Comparison of ENCODE assay signal across 9 cellular contexts in the genomic region with DNA sequence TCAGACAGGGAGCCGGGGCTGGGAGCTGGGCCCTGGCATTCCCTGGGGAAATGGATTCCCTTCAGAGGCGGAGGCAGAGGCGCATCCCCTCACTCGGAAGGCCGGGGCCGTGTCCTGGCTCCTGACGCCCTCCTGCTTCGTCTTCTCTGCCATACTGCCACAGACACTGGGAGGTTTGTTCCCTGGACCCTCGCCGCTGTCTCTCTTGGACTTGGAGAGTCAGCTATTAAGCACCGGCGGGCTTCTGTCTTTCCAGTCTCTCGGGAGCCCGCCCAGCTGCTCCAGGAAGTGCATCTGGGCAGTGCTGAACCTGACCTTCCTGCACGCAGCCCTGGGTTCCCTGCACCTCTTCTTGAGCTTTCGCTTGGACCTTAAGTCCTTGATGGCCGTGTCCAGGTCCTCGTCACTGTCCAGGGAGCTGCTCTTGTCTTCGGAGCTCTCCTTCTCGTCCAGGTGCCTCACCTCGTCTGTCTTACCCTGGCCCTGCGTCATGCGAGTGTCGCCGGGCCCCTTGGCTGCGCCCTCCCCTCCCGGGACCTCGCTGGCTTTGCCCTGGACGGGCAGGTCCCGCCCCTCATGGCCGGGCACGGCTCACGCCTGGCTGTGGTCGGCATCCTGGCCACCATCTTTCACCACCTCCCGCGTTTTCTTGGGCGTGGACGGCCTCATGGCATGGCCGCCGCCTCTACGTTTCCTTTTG. TPM values are rescaled to one million over a fixed set of nuclear protein-coding genes. Genes with fewer than 3 reads are reported as not detected.
DNase-seq lines count a peak whose midpoint lies in the region; ATAC-seq and TF ChIP-seq lines count a peak whose summit lies in the region.
"Had no signal": no experiment of that assay in that cellular context is flagged by ENCODE, and none has a peak within 500 bp of the region (broad histone marks: within the 10 kb centered on the region; RNA-seq: fewer than 3 reads in every experiment).

No MANE protein-coding gene starts in this region.

- CTCF ChIA-PET in CD8-positive, alpha-beta T cell (lab: Charles Lee): interaction anchor here (1.5 kb wide), 1 partner anchor 16 kb away, joined by 5 read pairs; no protein-coding TSS in a partner anchor

- no peak overlapping the region for H3K27ac Mint-ChIP-seq in CD8-positive, alpha-beta T cell
- peak overlapping the region; percentile 59 for H3K27ac Mint-ChIP-seq in activated T-helper 17 cell treated with anti-CD3 and anti-CD28 coated beads, Interleukin-2, amount 50 U/mL, for 72 hours

- 73% methylated on average over 41 of the region's 41 CpGs for WGBS in right cardiac atrium

- H3K27ac ChIP-seq in CD8-positive, alpha-beta T cell (ENCODE audit: low read depth, low read length): no peak overlapping the region
- H3K27ac ChIP-seq in right cardiac atrium (ENCODE audit: low read length): no peak overlapping the region
- H3K27ac ChIP-seq in gastrocnemius medialis: peak overlapping the region; percentile 13 to 62 (median 40)
- H3K27ac ChIP-seq in dorsolateral prefrontal cortex: peak overlapping the region in 1 of 59 donors; percentile 21

- H3K27me3 ChIP-seq in CD8-positive, alpha-beta T cell (ENCODE audit: insufficient read depth, low read length): no peaks in the 10 kb centered on the region
- H3K27me3 ChIP-seq in right cardiac atrium (ENCODE audit: control insufficient read depth, insufficient read depth) (no peaks in the 10 kb centered on the region), gastrocnemius medialis (no peaks in the 10 kb centered on the region), dorsolateral prefrontal cortex (no peaks in the 10 kb centered on the region)

- ATAC-seq in CD8-positive, alpha-beta T cell: no peak
- ATAC-seq in activated T-helper 17 cell treated with anti-CD3 and anti-CD28 coated beads, Interleukin-2, amount 50 U/mL, for 72 hours (replicated peaks): peak; percentile 25
- peak; percentile 40 to 53 for ATAC-seq in right cardiac atrium
- ATAC-seq in gastrocnemius medialis: peak in 1 of 2 donors; percentile 33
- ATAC-seq in GM21786 (IDR thresholded peaks at IDR 0.05; ENCODE audit: unreplicated experiment): no peak

- no peaks in the 10 kb centered on the region for H3K9me3 ChIP-seq in CD8-positive, alpha-beta T cell (ENCODE audit: low read length)
- H3K9me3 ChIP-seq in right cardiac atrium (ENCODE audit: control insufficient read depth, low read length) (no peaks in the 10 kb centered on the region), gastrocnemius medialis (peaks cover 0 to 12% (median 0%) of the 10 kb centered on the region in 3 donors)

- H3K4me1 ChIP-seq in CD8-positive, alpha-beta T cell (ENCODE audit: insufficient read depth, low read length): peaks cover 6% of the 10 kb centered on the region
- H3K4me1 ChIP-seq in right cardiac atrium (ENCODE audit: control insufficient read depth, insufficient read depth, low read length): no peaks in the 10 kb centered on the region
- no peaks in the 10 kb centered on the region for H3K4me1 ChIP-seq in gastrocnemius medialis

- no peaks in the 10 kb centered on the region for H3K36me3 ChIP-seq in CD8-positive, alpha-beta T cell (ENCODE audit: insufficient read depth, low read length)
- H3K36me3 ChIP-seq in gastrocnemius medialis: peaks cover 0 to 5% of the 10 kb centered on the region in 2 donors

- peak in 2 of 7 experiments; percentile 9 to 18 for DNase-seq in CD8-positive, alpha-beta T cell
- DNase-seq in right cardiac atrium: peak; percentile 37 to 66 (median 56)
- no peak for DNase-seq in gastrocnemius medialis
- no peak for DNase-seq in NK-92 (lab: John Stamatoyannopoulos, UW; ENCODE audit: unreplicated experiment)
- no peak for DNase-seq in NCI-H1092 treated with DMSO at 0.1 percent for 48 hours (lab: John Stamatoyannopoulos, UW)
- DNase-seq in dorsolateral prefrontal cortex: no peak
- DNase-seq: NCI-H146 had no signal

- H3K4me3 Mint-ChIP-seq in CD8-positive, alpha-beta T cell: peak overlapping the region; percentile 80
- peak overlapping the region; percentile 89 for H3K4me3 Mint-ChIP-seq in activated T-helper 17 cell treated with anti-CD3 and anti-CD28 coated beads, Interleukin-2, amount 50 U/mL, for 72 hours

- in situ Hi-C loops in gastrocnemius medialis (cut with MboI; ENCODE audit: low sequenced_read_pairs in 4 of 4): no loop called here

- TF ChIP-seq POLR2A in gastrocnemius medialis (IDR thresholded peaks at IDR 0.05): no peak

- H3K36me3 Mint-ChIP-seq in CD8-positive, alpha-beta T cell: peaks cover 43% of the 10 kb centered on the region
- peaks cover 39% of the 10 kb centered on the region for H3K36me3 Mint-ChIP-seq in activated T-helper 17 cell treated with anti-CD3 and anti-CD28 coated beads, Interleukin-2, amount 50 U/mL, for 72 hours (ENCODE audit: low read depth)

- H3K4me1 Mint-ChIP-seq in CD8-positive, alpha-beta T cell (ENCODE audit: low read depth): peaks cover 20% of the 10 kb centered on the region
- H3K4me1 Mint-ChIP-seq in activated T-helper 17 cell treated with anti-CD3 and anti-CD28 coated beads, Interleukin-2, amount 50 U/mL, for 72 hours: peaks cover 14% of the 10 kb centered on the region

- TF ChIP-seq CTCF in CD8-positive, alpha-beta T cell (IDR thresholded peaks at IDR 0.05): no peak
- TF ChIP-seq CTCF in gastrocnemius medialis (IDR thresholded peaks at IDR 0.05 in 4 of 5, conservative IDR thresholded peaks at IDR 0.05 in 1 of 5) (no peak), dorsolateral prefrontal cortex (IDR thresholded peaks at IDR 0.05 in 54 of 56, conservative IDR thresholded peaks at IDR 0.05 in 2 of 56; ENCODE audit: low read depth in 1 of 56, partially characterized antibody in 56 of 56) (no peak)

- peaks cover 7% of the 10 kb centered on the region for H3K9me3 Mint-ChIP-seq in CD8-positive, alpha-beta T cell
- no peaks in the 10 kb centered on the region for H3K9me3 Mint-ChIP-seq in activated T-helper 17 cell treated with anti-CD3 and anti-CD28 coated beads, Interleukin-2, amount 50 U/mL, for 72 hours

- H3K4me3 ChIP-seq in CD8-positive, alpha-beta T cell (ENCODE audit: low read depth, low read length): peak overlapping the region; percentile 26
- H3K4me3 ChIP-seq in right cardiac atrium (ENCODE audit: low read length) (no peak overlapping the region), gastrocnemius medialis (peak overlapping the region in 2 of 4 donors; percentile 24 to 29), dorsolateral prefrontal cortex (peak overlapping the region in 19 of 59 donors; percentile 4 to 45 (median 27))

- H3K27me3 Mint-ChIP-seq in CD8-positive, alpha-beta T cell (ENCODE audit: low read depth): no peaks in the 10 kb centered on the region
- H3K27me3 Mint-ChIP-seq in activated T-helper 17 cell treated with anti-CD3 and anti-CD28 coated beads, Interleukin-2, amount 50 U/mL, for 72 hours: no peaks in the 10 kb centered on the region

- intact Hi-C loops in CD8-positive, alpha-beta T cell (cut with DNase I, micrococcal nuclease): loop anchor here in 1 of 2 experiments (2.0 kb wide), 1 partner anchor 13 kb away; no protein-coding TSS in a partner anchor
- intact Hi-C loops in right cardiac atrium (cut with DNase I): no loop called here
- intact Hi-C loops in gastrocnemius medialis (cut with DNase I; ENCODE audit: low total_unique reads): no loop called here
- intact Hi-C loops in dorsolateral prefrontal cortex (cut with DNase I): no loop called here

- POLR2A ChIA-PET in CD8-positive, alpha-beta T cell (lab: Charles Lee): interaction anchor here (0.9 to 1.7 kb wide), 6 partner anchors 8 to 270 kb away, joined by 3 to 7 read pairs (median 4); a partner anchor contains a TSS

RNA-seq across cellular contexts. Expression of a gene that starts 14.6 kb away (rescaled TPM):
- total RNA-seq in CD8-positive, alpha-beta T cell: 10 to 100 TPM; 11.5 to 12.5 TPM
- 10 to 100 TPM; 28.9 to 37.3 TPM for total RNA-seq in activated T-helper 17 cell treated with anti-CD3 and anti-CD28 coated beads, Interleukin-2, amount 50 U/mL, for 72 hours
- 10 to 100 TPM; 21.8 to 29.0 (median 27.3) TPM for total RNA-seq in right cardiac atrium
- polyA plus RNA-seq in right cardiac atrium: 12.3 TPM
- total RNA-seq in gastrocnemius medialis: 10 to 100 TPM; 29.3 to 45.6 (median 33.2) TPM
- 10 to 100 TPM; 21.5 to 51.3 (median 33.9) TPM for total RNA-seq in dorsolateral prefrontal cortex

Comparison
In these comparisons a context has a peak if more than half of its experiments do, and no peak if none do; other contexts are left out.
1. ATAC-seq: peak in activated T-helper 17 cell treated with anti-CD3 and anti-CD28 coated beads, Interleukin-2, amount 50 U/mL, for 72 hours (single experiment) and right cardiac atrium (2 of 2); none in CD8-positive, alpha-beta T cell (single experiment) and GM21786 (single experiment).
2. DNase-seq: peak in right cardiac atrium (3 of 3); none in gastrocnemius medialis (0 of 2), NK-92 (single experiment), NCI-H1092 treated with DMSO at 0.1 percent for 48 hours (single experiment) and dorsolateral prefrontal cortex (0 of 10).
3. H3K27ac ChIP-seq: peak in gastrocnemius medialis (4 of 4); none in CD8-positive, alpha-beta T cell (single experiment) and right cardiac atrium (single experiment).